ENCODE assay signal across 14 cellular contexts in the genomic region with DNA sequence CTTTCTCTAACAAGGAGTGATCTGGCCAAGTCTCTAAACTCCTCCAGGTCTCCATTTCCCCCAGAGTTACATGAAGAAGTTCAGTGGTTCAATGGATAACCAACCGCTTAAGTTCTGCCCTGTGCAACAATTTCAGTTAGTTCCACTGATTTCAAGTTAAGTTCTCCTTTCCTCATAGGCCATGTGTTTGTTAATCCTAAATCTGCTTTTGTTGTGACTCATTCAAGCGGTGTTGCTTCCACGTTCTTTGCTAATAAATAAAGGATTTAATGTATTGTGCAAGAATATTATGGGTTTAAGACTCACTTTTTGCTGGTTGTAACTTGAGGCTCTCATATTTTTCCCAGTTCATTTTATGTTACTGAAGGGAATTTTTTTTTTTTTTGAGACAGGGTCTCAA. TPM values are rescaled to one million over a fixed set of nuclear protein-coding genes. Genes with fewer than 3 reads are reported as not detected.
DNase-seq lines count a peak whose midpoint lies in the region; ATAC-seq and TF ChIP-seq lines count a peak whose summit lies in the region.
"Had no signal": no experiment of that assay in that cellular context is flagged by ENCODE, and none has a peak within 500 bp of the region (broad histone marks: within the 10 kb centered on the region; RNA-seq: fewer than 3 reads in every experiment).

No MANE protein-coding gene starts in this region.

- H3K36me3 Mint-ChIP-seq in stimulated activated naive CD8-positive, alpha-beta T cell treated with anti-CD3 and anti-CD28 coated beads, Interleukin-15, Interleukin-2, amounts not matched to agents 100 ng/mL and 50 ng/mL, for 24 hours (ENCODE audit: low read depth), result peaks cover 45% of the 10 kb centered on the region
- H3K36me3 Mint-ChIP-seq in activated T-helper 1 cell treated with anti-CD3 and anti-CD28 coated beads, Interleukin-12 subunit alpha, Interleukin-12 subunit beta, Interleukin-2, Interleukin-4 antibody, amounts not matched to agents 30 ng/mL and 10 ng/mL and 1 ng/mL, durations not matched to agents 14 hours and 24 hours and 36 hours (ENCODE audit: low read depth), result peaks cover 26% of the 10 kb centered on the region

- TF ChIP-seq CTCF in foreskin fibroblast (IDR thresholded peaks at IDR 0.05; ENCODE audit: low read depth, low read length) (no peak), vagina (IDR thresholded peaks at IDR 0.05) (no peak)

- H3K4me1 Mint-ChIP-seq in stimulated activated naive CD8-positive, alpha-beta T cell treated with anti-CD3 and anti-CD28 coated beads, Interleukin-15, Interleukin-2, amounts not matched to agents 100 ng/mL and 50 ng/mL, for 24 hours (ENCODE audit: low read depth), result peaks cover 74% of the 10 kb centered on the region
- peaks cover 63% of the 10 kb centered on the region for H3K4me1 Mint-ChIP-seq in stimulated activated naive CD8-positive, alpha-beta T cell treated with anti-CD3 and anti-CD28 coated beads, Interleukin-15, amount 100 ng/mL, for 72 hours
- H3K4me1 Mint-ChIP-seq in activated T-helper 1 cell treated with anti-CD3 and anti-CD28 coated beads, Interleukin-12 subunit alpha, Interleukin-12 subunit beta, Interleukin-2, Interleukin-4 antibody, amounts not matched to agents 30 ng/mL and 10 ng/mL and 1 ng/mL, durations not matched to agents 14 hours and 24 hours and 36 hours (ENCODE audit: low read depth), result peaks cover 42% of the 10 kb centered on the region

- no peak for TF ChIP-seq POLR2A in vagina (IDR thresholded peaks at IDR 0.05)

- H3K36me3 ChIP-seq in SJSA1, result peaks cover 27% of the 10 kb centered on the region
- H3K36me3 ChIP-seq in vagina, result no peaks in the 10 kb centered on the region

- peaks cover 60% of the 10 kb centered on the region for H3K4me1 ChIP-seq in SJSA1 (replicated peaks)
- peaks cover 86% of the 10 kb centered on the region for H3K4me1 ChIP-seq in vagina

- H3K4me3 ChIP-seq in SJSA1 (no peak overlapping the region), foreskin fibroblast (ENCODE audit: low read depth in 1 of 2, low read length in 2 of 2) (no peak overlapping the region), vagina (no peak overlapping the region)
- H3K4me3 ChIP-seq: BLaER1 had no signal

- no peak for ATAC-seq in stimulated activated naive CD8-positive, alpha-beta T cell treated with anti-CD3 and anti-CD28 coated beads, Interleukin-15, amount 100 ng/mL, for 72 hours
- ATAC-seq: stimulated activated effector memory CD8-positive, alpha-beta T cell treated with anti-CD3 and anti-CD28 coated beads, Interleukin-12 subunit alpha, Interleukin-12 subunit beta, amount 100 ng/mL, for 72 hours had no signal

- H3K27me3 ChIP-seq in SJSA1 (replicated peaks) (no peaks in the 10 kb centered on the region), vagina (no peaks in the 10 kb centered on the region)
- H3K27me3 ChIP-seq: BLaER1 had no signal

- H3K27me3 Mint-ChIP-seq in stimulated activated naive CD8-positive, alpha-beta T cell treated with anti-CD3 and anti-CD28 coated beads, Interleukin-15, Interleukin-2, amounts not matched to agents 100 ng/mL and 50 ng/mL, for 24 hours, result no peaks in the 10 kb centered on the region
- no peaks in the 10 kb centered on the region for H3K27me3 Mint-ChIP-seq in stimulated activated naive CD8-positive, alpha-beta T cell treated with anti-CD3 and anti-CD28 coated beads, Interleukin-15, amount 100 ng/mL, for 72 hours
- no peaks in the 10 kb centered on the region for H3K27me3 Mint-ChIP-seq in activated T-helper 1 cell treated with anti-CD3 and anti-CD28 coated beads, Interleukin-12 subunit alpha, Interleukin-12 subunit beta, Interleukin-2, Interleukin-4 antibody, amounts not matched to agents 30 ng/mL and 10 ng/mL and 1 ng/mL, durations not matched to agents 14 hours and 24 hours and 36 hours (ENCODE audit: insufficient read depth)

- no peaks in the 10 kb centered on the region for H3K9me3 ChIP-seq in SJSA1 (replicated peaks)
- H3K9me3 ChIP-seq in vagina, result no peaks in the 10 kb centered on the region
- H3K9me3 ChIP-seq: BLaER1 had no signal

- H3K9me3 Mint-ChIP-seq in stimulated activated naive CD8-positive, alpha-beta T cell treated with anti-CD3 and anti-CD28 coated beads, Interleukin-15, Interleukin-2, amounts not matched to agents 100 ng/mL and 50 ng/mL, for 24 hours, result no peaks in the 10 kb centered on the region
- no peaks in the 10 kb centered on the region for H3K9me3 Mint-ChIP-seq in stimulated activated naive CD8-positive, alpha-beta T cell treated with anti-CD3 and anti-CD28 coated beads, Interleukin-15, amount 100 ng/mL, for 72 hours
- no peaks in the 10 kb centered on the region for H3K9me3 Mint-ChIP-seq in activated T-helper 1 cell treated with anti-CD3 and anti-CD28 coated beads, Interleukin-12 subunit alpha, Interleukin-12 subunit beta, Interleukin-2, Interleukin-4 antibody, amounts not matched to agents 30 ng/mL and 10 ng/mL and 1 ng/mL, durations not matched to agents 14 hours and 24 hours and 36 hours

- no peak overlapping the region for H3K4me3 Mint-ChIP-seq in stimulated activated naive CD8-positive, alpha-beta T cell treated with anti-CD3 and anti-CD28 coated beads, Interleukin-15, Interleukin-2, amounts not matched to agents 100 ng/mL and 50 ng/mL, for 24 hours
- H3K4me3 Mint-ChIP-seq in stimulated activated naive CD8-positive, alpha-beta T cell treated with anti-CD3 and anti-CD28 coated beads, Interleukin-15, amount 100 ng/mL, for 72 hours, result no peak overlapping the region
- no peak overlapping the region for H3K4me3 Mint-ChIP-seq in activated T-helper 1 cell treated with anti-CD3 and anti-CD28 coated beads, Interleukin-12 subunit alpha, Interleukin-12 subunit beta, Interleukin-2, Interleukin-4 antibody, amounts not matched to agents 30 ng/mL and 10 ng/mL and 1 ng/mL, durations not matched to agents 14 hours and 24 hours and 36 hours
- H3K4me3 Mint-ChIP-seq: stimulated activated effector memory CD8-positive, alpha-beta T cell treated with anti-CD3 and anti-CD28 coated beads, Interleukin-12 subunit alpha, Interleukin-12 subunit beta, amount 100 ng/mL, for 72 hours had no signal

- 0 out of 2 replicates have a peak overlapping the region, but pooled peaks have one; percentile 5 for H3K27ac ChIP-seq in SJSA1
- peak overlapping the region; percentile 41 for H3K27ac ChIP-seq in vagina
- H3K27ac ChIP-seq: BLaER1 had no signal

- peak overlapping the region; percentile 32 for H3K27ac Mint-ChIP-seq in stimulated activated naive CD8-positive, alpha-beta T cell treated with anti-CD3 and anti-CD28 coated beads, Interleukin-15, Interleukin-2, amounts not matched to agents 100 ng/mL and 50 ng/mL, for 24 hours
- no peak overlapping the region for H3K27ac Mint-ChIP-seq in stimulated activated naive CD8-positive, alpha-beta T cell treated with anti-CD3 and anti-CD28 coated beads, Interleukin-15, amount 100 ng/mL, for 72 hours
- H3K27ac Mint-ChIP-seq in activated T-helper 1 cell treated with anti-CD3 and anti-CD28 coated beads, Interleukin-12 subunit alpha, Interleukin-12 subunit beta, Interleukin-2, Interleukin-4 antibody, amounts not matched to agents 30 ng/mL and 10 ng/mL and 1 ng/mL, durations not matched to agents 14 hours and 24 hours and 36 hours, result no peak overlapping the region
- H3K27ac Mint-ChIP-seq: stimulated activated effector memory CD8-positive, alpha-beta T cell treated with anti-CD3 and anti-CD28 coated beads, Interleukin-12 subunit alpha, Interleukin-12 subunit beta, amount 100 ng/mL, for 72 hours had no signal

- DNase-seq in stimulated activated naive CD8-positive, alpha-beta T cell treated with anti-CD3 and anti-CD28 coated beads, Interleukin-15, amount 100 ng/mL, for 72 hours, result no peak
- DNase-seq in SJSA1 (ENCODE audit: low read depth in 1 of 2, low spot score in 2 of 2) (peak in 1 of 2 experiments; percentile 45), foreskin fibroblast (peak; percentile 65 to 84), vagina (ENCODE audit: extremely low spot score in 2 of 2) (no peak), NCI-H524 (lab: John Stamatoyannopoulos, UW) (no peak), NCI-H82 treated with DMSO at 0.1 percent for 48 hours (lab: John Stamatoyannopoulos, UW; ENCODE audit: unreplicated experiment) (no peak)
- DNase-seq in activated T-helper 1 cell treated with anti-CD3 and anti-CD28 coated beads, Interleukin-12 subunit alpha, Interleukin-12 subunit beta, Interleukin-2, Interleukin-4 antibody, amounts not matched to agents 30 ng/mL and 10 ng/mL and 1 ng/mL, durations not matched to agents 14 hours and 24 hours and 36 hours (ENCODE audit: low spot score), result no peak
- DNase-seq: activated T-cell treated with anti-CD3 and anti-CD28 coated beads, Interleukin-2, amount 50 U/mL, for 1 hour; effector CD8-positive, alpha-beta T cell; NCI-H2029; T-helper 1 cell had no signal

- intact Hi-C loops in vagina (cut with DNase I), result no loop called here
- intact Hi-C loops in activated T-helper 1 cell treated with anti-CD3 and anti-CD28 coated beads, Interleukin-12 subunit alpha, Interleukin-12 subunit beta, Interleukin-2, Interleukin-4 antibody, amounts not matched to agents 30 ng/mL and 10 ng/mL and 1 ng/mL, durations not matched to agents 14 hours and 24 hours and 36 hours (cut with micrococcal nuclease), result no loop called here

RNA-seq across cellular contexts. Expression of gene GNA13, which starts 36.3 kb away (rescaled TPM):
- total RNA-seq in SJSA1 (2014; rRNA removed; shearing (Covaris generic)), result 102 and 118 TPM in 2 replicates
- 41.7 TPM for total RNA-seq in vagina
- total RNA-seq in activated T-helper 1 cell treated with anti-CD3 and anti-CD28 coated beads, Interleukin-12 subunit alpha, Interleukin-12 subunit beta, Interleukin-2, Interleukin-4 antibody, amounts not matched to agents 30 ng/mL and 10 ng/mL and 1 ng/mL, durations not matched to agents 14 hours and 24 hours and 36 hours, result 52.7 and 56.3 TPM in 2 replicates

Comparison
In these comparisons a context has a peak if more than half of its experiments do, and no peak if none do; other contexts are left out.
1. DNase-seq: peak in foreskin fibroblast (2 of 2); none in stimulated activated naive CD8-positive, alpha-beta T cell treated with anti-CD3 and anti-CD28 coated beads, Interleukin-15, amount 100 ng/mL, for 72 hours (0 of 2), vagina (0 of 2), NCI-H524 (0 of 2), NCI-H82 treated with DMSO at 0.1 percent for 48 hours (single experiment) and activated T-helper 1 cell treated with anti-CD3 and anti-CD28 coated beads, Interleukin-12 subunit alpha, Interleukin-12 subunit beta, Interleukin-2, Interleukin-4 antibody, amounts not matched to agents 30 ng/mL and 10 ng/mL and 1 ng/mL, durations not matched to agents 14 hours and 24 hours and 36 hours (single experiment).